18 cellular contexts compared by ENCODE assay signal in the genomic region with DNA sequence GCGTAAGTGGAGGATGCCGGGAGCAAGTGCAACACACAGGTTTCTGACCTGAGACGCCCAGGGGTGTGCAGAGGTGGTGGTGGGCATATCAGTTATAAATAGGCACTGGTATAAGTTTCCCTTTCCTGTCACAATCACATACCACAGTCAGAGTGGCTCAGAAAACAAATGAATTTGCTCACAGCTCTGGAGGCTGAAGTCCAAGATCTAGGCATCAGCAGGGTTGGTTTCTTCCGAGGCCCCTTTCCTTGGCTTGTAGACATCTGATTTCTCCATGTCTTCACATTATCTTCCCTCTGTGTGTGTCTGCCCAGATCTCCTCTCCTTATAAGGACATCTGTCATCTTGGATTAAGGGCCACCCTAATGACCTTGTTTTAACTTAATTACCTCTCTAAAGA.
DNase-seq lines count a peak whose midpoint lies in the region; TF ChIP-seq lines count a peak whose summit lies in the region.
"Had no signal": no experiment of that assay in that cellular context is flagged by ENCODE, and none has a peak within 500 bp of the region (broad histone marks: within the 10 kb centered on the region; RNA-seq: fewer than 3 reads in every experiment).

No MANE protein-coding gene starts in this region.

- peaks cover 2% of the 10 kb centered on the region for H3K36me3 Mint-ChIP-seq in activated CD4-positive, alpha-beta T cell treated with anti-CD3 and anti-CD28 coated beads, Interleukin-2, amount 10 ng/mL, durations not matched to agents 24 days and 14 days (ENCODE audit: low read depth)
- peaks cover 7% of the 10 kb centered on the region for H3K36me3 Mint-ChIP-seq in neural crest cell (ENCODE audit: low read depth)

- H3K4me1 Mint-ChIP-seq in activated CD4-positive, alpha-beta T cell treated with anti-CD3 and anti-CD28 coated beads, Interleukin-2, amount 10 ng/mL, durations not matched to agents 24 days and 14 days = no peaks in the 10 kb centered on the region
- no peaks in the 10 kb centered on the region for H3K4me1 Mint-ChIP-seq in neural crest cell

- H3K9me3 Mint-ChIP-seq in activated CD4-positive, alpha-beta T cell treated with anti-CD3 and anti-CD28 coated beads, Interleukin-2, amount 10 ng/mL, durations not matched to agents 24 days and 14 days = peaks cover 16% of the 10 kb centered on the region
- peaks cover 4% of the 10 kb centered on the region for H3K9me3 Mint-ChIP-seq in neural crest cell

- no peak overlapping the region for H3K4me3 Mint-ChIP-seq in activated CD4-positive, alpha-beta T cell treated with anti-CD3 and anti-CD28 coated beads, Interleukin-2, amount 10 ng/mL, durations not matched to agents 24 days and 14 days
- H3K4me3 Mint-ChIP-seq in neural crest cell = no peak overlapping the region

- no peak overlapping the region for H3K27ac Mint-ChIP-seq in activated CD4-positive, alpha-beta T cell treated with anti-CD3 and anti-CD28 coated beads, Interleukin-2, amount 10 ng/mL, durations not matched to agents 24 days and 14 days
- H3K27ac Mint-ChIP-seq in neural crest cell (ENCODE audit: unreplicated experiment) = peak overlapping the region; percentile 3

- intact Hi-C loops in activated CD4-positive, alpha-beta T cell treated with anti-CD3 and anti-CD28 coated beads, Interleukin-2, amount 10 ng/mL, durations not matched to agents 24 days and 14 days (cut with micrococcal nuclease) = no loop called here

- TF ChIP-seq CTCF in neural crest cell (conservative IDR thresholded peaks at IDR 0.05) = no peak

- peak; percentile 45 for DNase-seq in activated CD4-positive, alpha-beta T cell treated with anti-CD3 and anti-CD28 coated beads, Interleukin-2, amount 10 ng/mL, durations not matched to agents 24 days and 14 days
- no peak for DNase-seq in activated CD4-positive, alpha-beta T cell treated with anti-CD3 and anti-CD28 coated beads for 4 hours
- DNase-seq in NCI-H524 (lab: John Stamatoyannopoulos, UW) (peak; percentile 27 to 62), ecto neural progenitor cell (ENCODE audit: low spot score) (peak; percentile 32), neural crest cell (ENCODE audit: low read depth, low spot score) (no peak), medulla oblongata (ENCODE audit: extremely low spot score) (no peak), KBM-7 (no peak), DMS79 (lab: John Stamatoyannopoulos, UW) (no peak)
- DNase-seq: AML-193, DMS 273 treated with DMSO at 0.1 percent for 48 hours, H7, IMR-90, Karpas-422, NCI-H1417 treated with DMSO at 0.1 percent for 48 hours, NCI-H2029, NCI-H345, NCI-H526 treated with DMSO at 0.1 percent for 48 hours, Peyer's patch had no signal

- peaks cover 18% of the 10 kb centered on the region for H3K27me3 Mint-ChIP-seq in activated CD4-positive, alpha-beta T cell treated with anti-CD3 and anti-CD28 coated beads, Interleukin-2, amount 10 ng/mL, durations not matched to agents 24 days and 14 days
- H3K27me3 Mint-ChIP-seq in neural crest cell (ENCODE audit: low read depth) = peaks cover 49% of the 10 kb centered on the region

- in situ Hi-C loops in KBM-7 (cut with MboI; ENCODE audit: low pct_unique_long_range_greater_than_20kb, low sequenced_read_pairs) = no loop called here

Comparison
In these comparisons a context has a peak if more than half of its experiments do, and no peak if none do; other contexts are left out.
1. DNase-seq: peak in activated CD4-positive, alpha-beta T cell treated with anti-CD3 and anti-CD28 coated beads, Interleukin-2, amount 10 ng/mL, durations not matched to agents 24 days and 14 days (single experiment), NCI-H524 (2 of 2) and ecto neural progenitor cell (single experiment); none in activated CD4-positive, alpha-beta T cell treated with anti-CD3 and anti-CD28 coated beads for 4 hours (0 of 2), neural crest cell (single experiment), medulla oblongata (single experiment), KBM-7 (single experiment) and DMS79 (single experiment).